Comparison of ENCODE assay signal across 13 cellular contexts in the genomic region with DNA sequence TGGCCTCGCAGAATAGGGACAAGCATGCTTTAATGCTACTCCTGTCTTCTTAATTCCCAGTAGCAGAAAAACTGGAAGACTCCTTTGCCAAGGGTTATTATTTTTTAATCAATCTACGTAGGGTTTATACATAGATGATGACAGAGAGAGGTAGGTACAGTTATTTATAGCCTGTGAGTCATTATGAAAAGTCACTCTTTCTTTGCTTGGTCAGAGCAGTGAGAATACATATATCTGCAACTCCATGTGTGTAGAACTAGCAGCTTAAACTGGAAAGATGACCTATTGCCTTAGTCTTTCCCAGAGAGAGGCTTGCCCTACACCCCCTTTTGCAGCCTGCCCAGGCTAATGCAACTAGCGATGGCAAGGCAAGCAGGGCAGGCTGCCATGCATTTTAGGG.
DNase-seq lines count a peak whose midpoint lies in the region; ATAC-seq lines count a peak whose summit lies in the region.
"Had no signal": no experiment of that assay in that cellular context is flagged by ENCODE, and none has a peak within 500 bp of the region (broad histone marks: within the 10 kb centered on the region; RNA-seq: fewer than 3 reads in every experiment).

No MANE protein-coding gene starts in this region.

- intact Hi-C loops in sciatic nerve (cut with DNase I): no loop called here

- DNase-seq in RKO (ENCODE audit: low spot score) (peak; percentile 8), kidney glomerular epithelial cell (lab: John Stamatoyannopoulos, UW) (peak; percentile 13), sciatic nerve (ENCODE audit: low spot score) (no peak), SKM-1 (lab: John Stamatoyannopoulos, UW; ENCODE audit: unreplicated experiment) (no peak)
- no peak for DNase-seq in stimulated activated naive CD8-positive, alpha-beta T cell treated with anti-CD3 and anti-CD28 coated beads, Interleukin-15, Interleukin-2, amounts not matched to agents 100 U/mL and 50 U/mL, for 24 hours
- no peak for DNase-seq in activated CD4-positive, alpha-beta T cell treated with anti-CD3 and anti-CD28 coated beads for 1 hour
- DNase-seq: activated CD8-positive, alpha-beta memory T cell treated with anti-CD3 and anti-CD28 coated beads for 24 hours; heart left ventricle; NCI-H2171 treated with DMSO at 0.1 percent for 48 hours; ovary; stimulated activated CD4-positive, alpha-beta T cell treated with anti-CD3 and anti-CD28 coated beads, Interleukin-15, amount 100 ng/mL, for 24 hours had no signal

- ATAC-seq in GM18502 (IDR thresholded peaks at IDR 0.05; ENCODE audit: poor library complexity, unreplicated experiment) (peak; percentile 84), HG02870 (IDR thresholded peaks at IDR 0.05; ENCODE audit: unreplicated experiment) (peak; percentile 71), sciatic nerve (no peak)
- no peak for ATAC-seq in stimulated activated naive CD8-positive, alpha-beta T cell treated with anti-CD3 and anti-CD28 coated beads, Interleukin-15, Interleukin-2, amounts not matched to agents 100 U/mL and 50 U/mL, for 24 hours
- ATAC-seq: heart left ventricle had no signal

Comparison
In these comparisons a context has a peak if more than half of its experiments do, and no peak if none do; other contexts are left out.
1. ATAC-seq: peak in GM18502 (single experiment) and HG02870 (single experiment); none in stimulated activated naive CD8-positive, alpha-beta T cell treated with anti-CD3 and anti-CD28 coated beads, Interleukin-15, Interleukin-2, amounts not matched to agents 100 U/mL and 50 U/mL, for 24 hours (single experiment) and sciatic nerve (single experiment).
2. DNase-seq: peak in RKO (single experiment) and kidney glomerular epithelial cell (single experiment); none in stimulated activated naive CD8-positive, alpha-beta T cell treated with anti-CD3 and anti-CD28 coated beads, Interleukin-15, Interleukin-2, amounts not matched to agents 100 U/mL and 50 U/mL, for 24 hours (single experiment), sciatic nerve (single experiment), activated CD4-positive, alpha-beta T cell treated with anti-CD3 and anti-CD28 coated beads for 1 hour (single experiment) and SKM-1 (single experiment).